In genomic region chr2:241541564-241542277, GRCh38 we compare ENCODE assay signal across 10 cellular contexts. TPM values are rescaled to one million over a fixed set of nuclear protein-coding genes. Genes with fewer than 3 reads are reported as not detected.
DNase-seq lines count a peak whose midpoint lies in the region; ATAC-seq, FAIRE-seq and TF ChIP-seq lines count a peak whose summit lies in the region.
"Had no signal": no experiment of that assay in that cellular context is flagged by ENCODE, and none has a peak within 500 bp of the region (broad histone marks: within the 10 kb centered on the region; RNA-seq: fewer than 3 reads in every experiment).

No MANE protein-coding gene starts in this region.

- TF ChIP-seq CTCF in H1 (IDR thresholded peaks at IDR 0.05; ENCODE audit: control extremely low read depth in 1 of 3, insufficient read depth in 1 of 3, low read depth in 1 of 3, low read length in 3 of 3) (no peak), right lobe of liver (IDR thresholded peaks at IDR 0.05) (no peak), tibial nerve (IDR thresholded peaks at IDR 0.05) (no peak)

- no peak overlapping the region for H2AFZ ChIP-seq in H1 (ENCODE audit: low read length)

- H3K4me3 ChIP-seq in H1 (ENCODE audit: extremely low read depth in 1 of 4, insufficient read depth in 2 of 4, low read depth in 3 of 4, low read length in 4 of 4), result peak overlapping the region; percentile 26 to 64 (median 38)
- no peak overlapping the region for H3K4me3 ChIP-seq in right lobe of liver
- peak overlapping the region; percentile 15 to 51 (median 30) for H3K4me3 ChIP-seq in tibial nerve

- no peak overlapping the region for H4K5ac ChIP-seq in H1 (ENCODE audit: insufficient read length, low read depth, low read length)

- ATAC-seq in right lobe of liver, result peak; percentile 10 to 32 (median 22)

- DNase-seq in DMS53 (lab: John Stamatoyannopoulos, UW), result peak; percentile 47
- no peak for DNase-seq in DMS53 treated with DMSO at 0.1 percent for 48 hours (lab: John Stamatoyannopoulos, UW; ENCODE audit: unreplicated experiment)
- DNase-seq in H1 (ENCODE audit: low read depth in 1 of 2, low spot score in 2 of 2), result no peak
- DNase-seq in right lobe of liver, result peak in 1 of 3 donors; percentile 48
- no peak for DNase-seq in tibial nerve (ENCODE audit: low spot score in 2 of 2)
- DNase-seq in cerebellar cortex (ENCODE audit: low spot score), result no peak
- DNase-seq in cerebellar nuclear complex (lab: John Stamatoyannopoulos, UW), result no peak
- no peak for DNase-seq in NCI-H1105 (lab: John Stamatoyannopoulos, UW)
- DNase-seq: RPMI8226 had no signal

- peak overlapping the region; percentile 71; the same call in 1 of the 2 replicates for H4K8ac ChIP-seq in H1 (ENCODE audit: extremely low read depth, insufficient read depth, low read length)

- peaks cover 0 to 5% of the 10 kb centered on the region in 2 experiments for H4K20me1 ChIP-seq in H1 (replicated peaks in 1 of 2; ENCODE audit: control insufficient read depth in 1 of 2, insufficient read depth in 2 of 2, low read length in 2 of 2)

- H3K79me2 ChIP-seq in H1 (ENCODE audit: control insufficient read depth in 1 of 2, insufficient read depth in 2 of 2, low read length in 2 of 2), result no peaks in the 10 kb centered on the region

- no peak overlapping the region for H3K27ac ChIP-seq in H1 (ENCODE audit: low read depth, low read length)
- H3K27ac ChIP-seq in right lobe of liver, result no peak overlapping the region
- H3K27ac ChIP-seq in tibial nerve, result no peak overlapping the region
- H3K27ac ChIP-seq: 22Rv1 had no signal

- no peak overlapping the region for H2BK5ac ChIP-seq in H1 (ENCODE audit: low read depth, low read length)

- H3K23ac ChIP-seq in H1 (ENCODE audit: insufficient read length), result no peak overlapping the region

- peaks cover 3 to 10% (median 5%) of the 10 kb centered on the region in 4 experiments for H3K4me1 ChIP-seq in H1 (replicated peaks in 1 of 4; ENCODE audit: control insufficient read depth in 3 of 4, insufficient read depth in 4 of 4, low read length in 3 of 4)
- peaks cover 0 to 7% (median 0%) of the 10 kb centered on the region in 4 donors for H3K4me1 ChIP-seq in right lobe of liver
- H3K4me1 ChIP-seq in tibial nerve, result peaks cover 0 to 23% (median 8%) of the 10 kb centered on the region in 4 donors

- TF ChIP-seq EP300 in H1 (IDR thresholded peaks at IDR 0.05; ENCODE audit: borderline replicate concordance in 1 of 2, low read depth in 2 of 2, low read length in 2 of 2) (no peak), tibial nerve (IDR thresholded peaks at IDR 0.05) (no peak)

- FAIRE-seq in H1 (lab: Jason Lieb, UNC), result no peak

- no peak overlapping the region for H4K91ac ChIP-seq in H1 (replicated peaks; ENCODE audit: insufficient read length, low read length)

- POLR2A ChIA-PET in H1 (lab: Charles Lee; ENCODE audit: partially characterized antibody), result interaction anchor here (1.0 to 1.7 kb wide), 5 partner anchors 18 to 69 kb away, joined by 3 to 7 read pairs (median 3); partner anchors contain the start of gene BOK

- H3K23me2 ChIP-seq in H1 (ENCODE audit: low read depth, low read length), result peaks cover 21% of the 10 kb centered on the region; the same call in 1 of the 2 replicates

- intact Hi-C loops in right lobe of liver (cut with DNase I), result no loop called here

- no peak overlapping the region for H3K4ac ChIP-seq in H1 (replicated peaks; ENCODE audit: insufficient read length, low read depth, low read length)

- no peak overlapping the region for H2BK120ac ChIP-seq in H1 (replicated peaks; ENCODE audit: low read depth, low read length)

- H3K14ac ChIP-seq in H1 (ENCODE audit: insufficient read length), result no peak overlapping the region

- 24% methylated on average over 18 of the region's 62 CpGs; no CpG with 5 or more reads in 1 of the 2 experiments for WGBS in H1 (ENCODE audit: extremely low coverage in 1 of 2, insufficient coverage in 1 of 2, insufficient read length in 1 of 2, insufficient replicate concordance in 2 of 2, low coverage in 1 of 2, low lambda C conversion rate in 2 of 2, missing lambda C conversion rate in 1 of 2), 2 experiments
- 11% methylated on average over 11 of the region's 62 CpGs for WGBS in right lobe of liver (ENCODE audit: insufficient coverage, low coverage, low lambda C conversion rate, missing lambda C conversion rate)
- WGBS in tibial nerve, 2 donors, result 7 to 22% methylated on average over 21 to 24 of the region's 62 CpGs

- TF ChIP-seq RAD21 in H1 (IDR thresholded peaks at IDR 0.05 in 1 of 2, conservative IDR thresholded peaks at IDR 0.05 in 1 of 2; ENCODE audit: low read depth in 2 of 2, low read length in 2 of 2), result no peak

- H3K36me3 ChIP-seq in H1 (ENCODE audit: control insufficient read depth in 2 of 4, insufficient read depth in 4 of 4, low read length in 3 of 4), result no peaks in the 10 kb centered on the region
- no peaks in the 10 kb centered on the region for H3K36me3 ChIP-seq in right lobe of liver
- H3K36me3 ChIP-seq in tibial nerve, result no peaks in the 10 kb centered on the region

- peak overlapping the region; percentile 77 to 83 for H3K4me2 ChIP-seq in H1 (ENCODE audit: insufficient read depth in 1 of 2, low read depth in 2 of 2, low read length in 2 of 2)

- no peak overlapping the region for H3K18ac ChIP-seq in H1 (ENCODE audit: extremely low read depth, low read length)

- H3K9me3 ChIP-seq in H1 (ENCODE audit: insufficient read depth in 2 of 2, low read depth in 1 of 2, low read length in 1 of 2) (no peaks in the 10 kb centered on the region), right lobe of liver (no peaks in the 10 kb centered on the region), tibial nerve (no peaks in the 10 kb centered on the region)

- TF ChIP-seq POLR2A in H1 (IDR thresholded peaks at IDR 0.05; ENCODE audit: control extremely low read depth in 1 of 2, low read depth in 2 of 2, low read length in 2 of 2) (no peak), right lobe of liver (IDR thresholded peaks at IDR 0.05) (no peak), tibial nerve (IDR thresholded peaks at IDR 0.05) (no peak)

- no peak overlapping the region; the same call in 1 of the 2 replicates for H2BK12ac ChIP-seq in H1 (ENCODE audit: low read depth, low read length)

- no peaks in the 10 kb centered on the region for H3K79me1 ChIP-seq in H1 (ENCODE audit: low read depth, low read length)

- H2BK15ac ChIP-seq in H1 (ENCODE audit: low read length), result no peak overlapping the region

- no peak overlapping the region for H3K56ac ChIP-seq in H1 (replicated peaks; ENCODE audit: insufficient read length, low read depth, low read length)

- H2BK20ac ChIP-seq in H1 (ENCODE audit: low read length), result no peak overlapping the region

- H2AK5ac ChIP-seq in H1 (ENCODE audit: low read depth, low read length), result no peak overlapping the region

- H3K27me3 ChIP-seq in H1 (replicated peaks in 1 of 4; ENCODE audit: control insufficient read depth in 3 of 4, extremely low read depth in 1 of 4, insufficient read depth in 3 of 4, low read length in 3 of 4), result peaks cover 18 to 35% (median 31%) of the 10 kb centered on the region in 4 experiments
- H3K27me3 ChIP-seq in right lobe of liver, result no peaks in the 10 kb centered on the region
- H3K27me3 ChIP-seq in tibial nerve, result peaks cover 0 to 44% of the 10 kb centered on the region in 2 donors

- no peak overlapping the region for H3K9ac ChIP-seq in H1 (replicated peaks in 1 of 4; ENCODE audit: extremely low read depth in 1 of 4, low read depth in 3 of 4, low read length in 3 of 4)

- CTCF ChIA-PET in H1 (lab: Charles Lee; ENCODE audit: partially characterized antibody), result interaction anchor here (0.6 to 1.2 kb wide), 3 partner anchors 14 to 234 kb away, joined by 3 read pairs; no protein-coding TSS in a partner anchor

TF ChIP-seq in H1, 55 proteins besides CTCF, POLR2A, EP300 and RAD21 (continues in another document):
- no peak for TF ChIP-seq GABPA (IDR thresholded peaks at IDR 0.05; ENCODE audit: borderline replicate concordance, insufficient read depth, low read length)
- peak; percentile 64 for TF ChIP-seq EZH2 (IDR thresholded peaks at IDR 0.05; ENCODE audit: low read depth, low read length, severe bottlenecking)
- no peak for TF ChIP-seq FOSL1 (IDR thresholded peaks at IDR 0.05; ENCODE audit: insufficient read depth, low read depth, low read length)
- TF ChIP-seq E2F6 (IDR thresholded peaks at IDR 0.05), result peak; percentile 26; the same call in 1 of the 2 replicates
- no peak for TF ChIP-seq RBBP5 (IDR thresholded peaks at IDR 0.05; ENCODE audit: borderline replicate concordance, low read depth, low read length)
- TF ChIP-seq TAF7 (optimal IDR thresholded peaks at IDR 0.05; ENCODE audit: borderline replicate concordance, low read depth, low read length), result no peak
- no peak for TF ChIP-seq HDAC6 (IDR thresholded peaks at IDR 0.05; ENCODE audit: low read depth, low read length)

RNA-seq across cellular contexts. Expression of gene BOK, which starts 16.8 kb away (rescaled TPM):
- total RNA-seq in H1 (2021; fragmentation: NEBNext Ultra II Directional; extraction: Animal tissue kit (Norgen Biotek cat#: 25700)), result 33.7 and 34.7 TPM in 2 replicates
- polyA plus RNA-seq in H1 (2011; rRNA removed), result 37.6 and 47.9 TPM in 2 replicates
- polyA plus RNA-seq in H1 (2011; cell fraction: cytosol; rRNA removed), result 33.5 TPM
- polyA plus RNA-seq in H1 (2011; cell fraction: nucleus; rRNA removed), result 50.2 TPM
- polyA plus RNA-seq in H1 (2012, experiment 1 of 2), result 18.3 to 27.4 TPM (median 25.2 TPM) in 4 replicates
- polyA plus RNA-seq in H1 (2012, experiment 2 of 2), result 30.5 TPM
- polyA plus RNA-seq in H1 (2013, experiment 1 of 2), result 25.1 TPM
- 24.1 TPM for polyA plus RNA-seq in H1 (2013, experiment 2 of 2)
- polyA minus RNA-seq in H1 (2011; rRNA and poly(A)+ RNA removed), result 14.2 and 14.4 TPM in 2 replicates
- 13.2 TPM for polyA minus RNA-seq in H1 (2011; cell fraction: cytosol; rRNA and poly(A)+ RNA removed)
- polyA minus RNA-seq in H1 (2011; cell fraction: nucleus; rRNA and poly(A)+ RNA removed), result 12.3 TPM
- total RNA-seq in right lobe of liver (100 to 1,000 TPM in 3 of 6 experiments, 10 to 100 TPM in 3; 50.1 to 119 (median 90.5) TPM), tibial nerve (10 to 100 TPM; 49.6 to 81.6 (median 71.4) TPM)

RNA-seq across cellular contexts. Expression of gene STK25, which starts 33.3 kb away (rescaled TPM):
- total RNA-seq in H1 (2021; fragmentation: NEBNext Ultra II Directional; extraction: Animal tissue kit (Norgen Biotek cat#: 25700)), result 159 and 162 TPM in 2 replicates
- 546 and 743 TPM in 2 replicates for polyA plus RNA-seq in H1 (2011; rRNA removed)
- 422 TPM for polyA plus RNA-seq in H1 (2011; cell fraction: cytosol; rRNA removed)
- polyA plus RNA-seq in H1 (2011; cell fraction: nucleus; rRNA removed), result 1,385 TPM
- polyA plus RNA-seq in H1 (2012, experiment 1 of 2), result 179 to 242 TPM (median 225 TPM) in 4 replicates
- 236 TPM for polyA plus RNA-seq in H1 (2012, experiment 2 of 2)
- 117 TPM for polyA plus RNA-seq in H1 (2013, experiment 1 of 2)
- polyA plus RNA-seq in H1 (2013, experiment 2 of 2), result 108 TPM
- polyA minus RNA-seq in H1 (2011; rRNA and poly(A)+ RNA removed), result 256 and 338 TPM in 2 replicates
- 108 TPM for polyA minus RNA-seq in H1 (2011; cell fraction: cytosol; rRNA and poly(A)+ RNA removed)
- polyA minus RNA-seq in H1 (2011; cell fraction: nucleus; rRNA and poly(A)+ RNA removed), result 190 TPM
- total RNA-seq in right lobe of liver (10 to 100 TPM; 51.0 to 99.1 (median 63.5) TPM), tibial nerve (100 to 1,000 TPM; 234 to 301 (median 275) TPM)

Comparison
In these comparisons a context has a peak if more than half of its experiments do, and no peak if none do; other contexts are left out.
1. H3K4me3 ChIP-seq: peak in H1 (4 of 4) and tibial nerve (4 of 4); none in right lobe of liver (0 of 3).